8 cellular contexts compared by ENCODE assay signal in genomic region chrX:11341274-11342256, GRCh38. TPM values are rescaled to one million over a fixed set of nuclear protein-coding genes. Genes with fewer than 3 reads are reported as not detected.
DNase-seq lines count a peak whose midpoint lies in the region; ATAC-seq and FAIRE-seq lines count a peak whose summit lies in the region.

No MANE protein-coding gene starts in this region.

- ATAC-seq in GM19452 (IDR thresholded peaks at IDR 0.05; ENCODE audit: unreplicated experiment) = peak; percentile 82
- ATAC-seq in HG03469 (IDR thresholded peaks at IDR 0.05; ENCODE audit: unreplicated experiment) = peak; percentile 76
- no peak for ATAC-seq in HG02840 (IDR thresholded peaks at IDR 0.05; ENCODE audit: low FRiP score, unreplicated experiment)

- peak overlapping the region; percentile 9 to 73 (median 50); a peak in 19 of 22 replicates for H3K4me2 ChIP-seq in BLaER1 treated with 17β-estradiol and CSF1 and Interleukin-3, amounts not matched to agents 10 nM and 100 nM

- peaks cover 0 to 10% (median 0%) of the 10 kb centered on the region in 11 experiments; a peak in 1 of 22 replicates for H3K9me3 ChIP-seq in BLaER1 treated with 17β-estradiol and CSF1 and Interleukin-3, amounts not matched to agents 10 nM and 100 nM (replicated peaks in 1 of 11)
- no peaks in the 10 kb centered on the region for H3K9me3 ChIP-seq in adipocyte (ENCODE audit: control insufficient read depth, low read length)

- peak overlapping the region; percentile 66 to 97 (median 89) for H3K27ac ChIP-seq in BLaER1 treated with 17β-estradiol and CSF1 and Interleukin-3, amounts not matched to agents 10 nM and 100 nM

- H3K4me3 ChIP-seq in BLaER1 treated with 17β-estradiol and CSF1 and Interleukin-3, amounts not matched to agents 10 nM and 100 nM = peak overlapping the region in 1 of 10 experiments; percentile 20; a peak in 1 of 20 replicates
- H3K4me3 ChIP-seq in adipocyte (ENCODE audit: low read length) = peak overlapping the region; percentile 47

- H3K27me3 ChIP-seq in BLaER1 treated with 17β-estradiol and CSF1 and Interleukin-3, amounts not matched to agents 10 nM and 100 nM = peaks cover 68 to 95% (median 87%) of the 10 kb centered on the region in 11 experiments
- H3K27me3 ChIP-seq in adipocyte (replicated peaks; ENCODE audit: control insufficient read depth, insufficient read depth, low read length) = no peaks in the 10 kb centered on the region

- peak; percentile 63 for DNase-seq in adipocyte (ENCODE audit: low read depth)
- peak; percentile 80 for DNase-seq in kidney tubule cell (ENCODE audit: low spot score)
- peak; percentile 6 for DNase-seq in urothelium cell line (ENCODE audit: low spot score)
- DNase-seq in cerebellum (ENCODE audit: low spot score) = no peak

- H3K9ac ChIP-seq in BLaER1 treated with 17β-estradiol and CSF1 and Interleukin-3, amounts not matched to agents 10 nM and 100 nM = peak overlapping the region in 10 of 11 experiments; percentile 39 to 86 (median 74); a peak in 19 of 22 replicates
- no peak overlapping the region for H3K9ac ChIP-seq in adipocyte (ENCODE audit: low read length)

- no peaks in the 10 kb centered on the region for H4K20me1 ChIP-seq in BLaER1 treated with 17β-estradiol and CSF1 and Interleukin-3, amounts not matched to agents 10 nM and 100 nM

- FAIRE-seq in urothelium cell line (lab: Jason Lieb, UNC) = no peak

- no peaks in the 10 kb centered on the region for H3K36me3 ChIP-seq in BLaER1 treated with 17β-estradiol and CSF1 and Interleukin-3, amounts not matched to agents 10 nM and 100 nM
- no peaks in the 10 kb centered on the region for H3K36me3 ChIP-seq in adipocyte (ENCODE audit: control insufficient read depth, insufficient read depth, low read length, severe bottlenecking)

- H3K4me1 ChIP-seq in BLaER1 treated with 17β-estradiol and CSF1 and Interleukin-3, amounts not matched to agents 10 nM and 100 nM = peaks cover 2 to 67% (median 25%) of the 10 kb centered on the region in 10 experiments; a peak in 18 of 20 replicates
- H3K4me1 ChIP-seq in adipocyte (ENCODE audit: control insufficient read depth, insufficient read depth, low read length) = peaks cover 12% of the 10 kb centered on the region

RNA-seq across cellular contexts. Expression of gene AMELX, which starts 48.4 kb away (rescaled TPM):
- not detected for total RNA-seq in cerebellum
